Comparison of ENCODE assay signal across 8 cellular contexts in genomic region chr3:132660056-132660744, GRCh38. TPM values are rescaled to one million over a fixed set of nuclear protein-coding genes. Genes with fewer than 3 reads are reported as not detected.
DNase-seq lines count a peak whose midpoint lies in the region; ATAC-seq, FAIRE-seq and TF ChIP-seq lines count a peak whose summit lies in the region.

UBA5 (plus strand) TSS chr3:132660329; CDS start chr3:132660538, 209 bp downstream.

- H3K27ac Mint-ChIP-seq in dendritic cell treated with granulocyte-macrophage colony-stimulating factor and Interleukin-4, amounts not matched to agents 40 ng/mL and 50 ng/mL, for 4 days: peak within 1 kb of the TSS; percentile 91

- CTCF ChIA-PET in HepG2 (lab: Yijun Ruan, JAX; ENCODE audit: low intra/inter-chr PET ratio, low total read pairs): no interaction called here

- H3K9me3 Mint-ChIP-seq in dendritic cell treated with granulocyte-macrophage colony-stimulating factor and Interleukin-4, amounts not matched to agents 40 ng/mL and 50 ng/mL, for 4 days: no peaks in the 10 kb centered on the region

- intact Hi-C loops in dendritic cell treated with granulocyte-macrophage colony-stimulating factor and Interleukin-4, amounts not matched to agents 40 ng/mL and 50 ng/mL, for 4 days (cut with micrococcal nuclease): no loop called here
- intact Hi-C loops in HepG2 (cut with micrococcal nuclease; ENCODE audit: unreplicated experiment): no loop called here

- BruUV-seq in HepG2 (replicated peaks; lab: Mats Ljungman, UMichigan): no TSS peak

- peak within 1 kb of the TSS; percentile 88 for H3K27ac ChIP-seq in HepG2 (ENCODE audit: extremely low read length, insufficient read depth, low read length)

- peak within 1 kb of the TSS; percentile 80 for H3K4me3 Mint-ChIP-seq in dendritic cell treated with granulocyte-macrophage colony-stimulating factor and Interleukin-4, amounts not matched to agents 40 ng/mL and 50 ng/mL, for 4 days

- peak within 1 kb of the TSS; percentile 96 for H3K9ac ChIP-seq in HepG2 (ENCODE audit: insufficient read depth, low read depth, low read length)

- TF ChIP-seq EP300 in HepG2 (IDR thresholded peaks at IDR 0.05; ENCODE audit: low read depth in 2 of 2, low read length in 2 of 2) (no peak; a peak in 1 of 4 replicates), HepG2 (CRISPR knock-in tag; IDR thresholded peaks at IDR 0.05; ENCODE audit: borderline replicate concordance) (no peak)

- H3K27me3 Mint-ChIP-seq in dendritic cell treated with granulocyte-macrophage colony-stimulating factor and Interleukin-4, amounts not matched to agents 40 ng/mL and 50 ng/mL, for 4 days: no peaks in the 10 kb centered on the region

- FAIRE-seq in HepG2 (lab: Jason Lieb, UNC): no peak

- peaks cover 10% of the 10 kb centered on the region for H3K36me3 Mint-ChIP-seq in dendritic cell treated with granulocyte-macrophage colony-stimulating factor and Interleukin-4, amounts not matched to agents 40 ng/mL and 50 ng/mL, for 4 days (ENCODE audit: low read depth)

- POLR2A ChIA-PET in HepG2 (lab: Yijun Ruan, JAX): interaction anchor here (1.0 to 2.4 kb wide), 8 partner anchors 8 to 111 kb away, joined by 3 to 8 read pairs (median 5); no protein-coding TSS in a partner anchor

- H3K4me3 ChIP-seq in AG09309 (ENCODE audit: control insufficient read depth, low read depth, low read length) (peak within 1 kb of the TSS; percentile 89), HepG2 (replicated peaks in 1 of 3; ENCODE audit: insufficient read depth in 1 of 3, low read depth in 2 of 3, low read length in 3 of 3) (peak within 1 kb of the TSS; percentile 89 to 100 (median 96))

- TF ChIP-seq RAD21 in HepG2 (CRISPR knock-in tag; IDR thresholded peaks at IDR 0.05): no peak

- peak within 1 kb of the TSS; percentile 79 for H3K4me2 ChIP-seq in HepG2 (ENCODE audit: low read depth, low read length)

- ATAC-seq in GM18867 (IDR thresholded peaks at IDR 0.05; ENCODE audit: unreplicated experiment): peak; percentile 77
- peak; percentile 67 for ATAC-seq in HG03095 (IDR thresholded peaks at IDR 0.05; ENCODE audit: unreplicated experiment)
- peak; percentile 77 for ATAC-seq in HepG2

- H3K36me3 ChIP-seq in HepG2 (replicated peaks in 1 of 2; ENCODE audit: control insufficient read depth in 1 of 2, insufficient read depth in 2 of 2, low read length in 2 of 2): no peaks in the 10 kb centered on the region; a peak in 1 of 5 replicates

- H3K79me2 ChIP-seq in HepG2 (ENCODE audit: insufficient read depth, low read length): peaks cover 54% of the 10 kb centered on the region

- H3K4me1 Mint-ChIP-seq in dendritic cell treated with granulocyte-macrophage colony-stimulating factor and Interleukin-4, amounts not matched to agents 40 ng/mL and 50 ng/mL, for 4 days (ENCODE audit: low read depth): peaks cover 38% of the 10 kb centered on the region

- H3K27me3 ChIP-seq in HepG2 (ENCODE audit: control insufficient read depth in 1 of 2, insufficient read depth in 2 of 2, low read length in 2 of 2): no peaks in the 10 kb centered on the region

- peaks cover 8% of the 10 kb centered on the region; the same call in 1 of the 2 replicates for H4K20me1 ChIP-seq in HepG2 (ENCODE audit: insufficient read depth, low read length)

- peaks cover 58% of the 10 kb centered on the region for H3K4me1 ChIP-seq in HepG2 (ENCODE audit: insufficient read depth, low read length)

- no peaks in the 10 kb centered on the region for H3K9me3 ChIP-seq in HepG2 (ENCODE audit: low read length)

- WGBS in HepG2 (ENCODE audit: low lambda C conversion rate): 0% methylated on average over 9 of the region's 58 CpGs

- peak within 1 kb of the TSS; percentile 65 for H2AFZ ChIP-seq in HepG2 (ENCODE audit: low read length)

- DNase-seq in AG09309 (ENCODE audit: low read depth) (no peak), NCI-H345 treated with DMSO at 0.1 percent for 48 hours (lab: John Stamatoyannopoulos, UW; ENCODE audit: unreplicated experiment) (peak; percentile 42), HepG2 (ENCODE audit: low spot score) (peak; percentile 32)
- DNase-seq in activated CD4-positive, alpha-beta T cell treated with anti-CD3 and anti-CD28 coated beads, Interleukin-2, amount 50 U/mL, for 1 hour: peak; percentile 64
- peak; percentile 73 for DNase-seq in stimulated activated CD4-positive, alpha-beta T cell treated with anti-CD3 and anti-CD28 coated beads, Interleukin-4, amount 100 ng/mL, for 1 hour

- no peak for TF ChIP-seq CTCF in AG09309 (IDR thresholded peaks at IDR 0.05; ENCODE audit: control insufficient read depth, insufficient read depth, low read depth, low read length, missing control alignments)
- peak; percentile 1; the same call in 1 of the 2 replicates for TF ChIP-seq CTCF in HepG2 (CRISPR knock-in tag; IDR thresholded peaks at IDR 0.05)

- in situ Hi-C loops in HepG2 (cut with HindIII; ENCODE audit: extremely low pct_ligation_motif_present, low pct_unique_long_range_greater_than_20kb): no loop called here

- peak; percentile 64 to 67; a peak in 3 of 4 replicates for TF ChIP-seq POLR2A in HepG2 (IDR thresholded peaks at IDR 0.05; ENCODE audit: insufficient read depth in 1 of 2, low read depth in 2 of 2, low read length in 2 of 2)

TF ChIP-seq in HepG2, 621 proteins besides CTCF, POLR2A, EP300 and RAD21 (continues in another document):
- TF ChIP-seq UBTF (CRISPR knock-in tag; IDR thresholded peaks at IDR 0.05) (peak; percentile 94), PHB2 (IDR thresholded peaks at IDR 0.05; ENCODE audit: partially characterized antibody) (no peak), ZZZ3 (CRISPR knock-in tag; IDR thresholded peaks at IDR 0.05; ENCODE audit: borderline replicate concordance) (no peak)

RNA-seq across cellular contexts. Expression of gene UBA5, which starts in this region (rescaled TPM):
- 46.8 and 52.2 TPM in 2 replicates for total RNA-seq in HepG2 (2016; rRNA removed; fragmentation: Illumina TruSeq; extraction: Trizol)
- 3.6 and 4.1 TPM in 2 replicates for total RNA-seq in HepG2 (2016; cell fraction: cytosol; rRNA removed; fragmentation: Illumina TruSeq; extraction: Trizol; ENCODE audit: low read depth)
- total RNA-seq in HepG2 (2016; cell fraction: insoluble cytoplasmic fraction; rRNA removed; fragmentation: Illumina TruSeq; extraction: Trizol): 49.8 and 51.5 TPM in 2 replicates
- total RNA-seq in HepG2 (2016; cell fraction: membrane; rRNA removed; fragmentation: Illumina TruSeq; extraction: Trizol): 13.8 and 14.4 TPM in 2 replicates
- 62.0 and 62.2 TPM in 2 replicates for total RNA-seq in HepG2 (2016; cell fraction: nucleus; rRNA removed; fragmentation: Illumina TruSeq; extraction: Trizol)
- polyA plus RNA-seq in HepG2 (2011; rRNA removed): 21.3 and 30.2 TPM in 2 replicates
- 11.3 and 16.2 TPM in 2 replicates for polyA plus RNA-seq in HepG2 (2011; cell fraction: cytosol; rRNA removed)
- 42.3 and 49.7 TPM in 2 replicates for polyA plus RNA-seq in HepG2 (2011; cell fraction: nucleus; rRNA removed)
- polyA plus RNA-seq in HepG2 (2012): 17.7 and 33.8 TPM in 2 replicates
- 3.6 and 3.7 TPM in 2 replicates for polyA plus RNA-seq in HepG2 (2016; cell fraction: cytosol; fragmentation: Illumina TruSeq; extraction: Trizol; ENCODE audit: low read depth)
- 63.2 and 68.1 TPM in 2 replicates for polyA plus RNA-seq in HepG2 (2016; cell fraction: insoluble cytoplasmic fraction; fragmentation: Illumina TruSeq; extraction: Trizol; ENCODE audit: low read depth)
- 7.8 and 8.1 TPM in 2 replicates for polyA plus RNA-seq in HepG2 (2016; cell fraction: membrane; fragmentation: Illumina TruSeq; extraction: Trizol; ENCODE audit: low read depth)
- polyA plus RNA-seq in HepG2 (2016; cell fraction: nucleus; fragmentation: Illumina TruSeq; extraction: Trizol; ENCODE audit: insufficient read depth, low read depth): 81.5 and 95.4 TPM in 2 replicates
- 15.0 and 16.8 TPM in 2 replicates for polyA minus RNA-seq in HepG2 (2011; rRNA and poly(A)+ RNA removed; ENCODE audit: low replicate concordance)
- 20.6 and 22.0 TPM in 2 replicates for polyA minus RNA-seq in HepG2 (2011; cell fraction: cytosol; rRNA and poly(A)+ RNA removed)
- polyA minus RNA-seq in HepG2 (2011; cell fraction: nucleus; rRNA and poly(A)+ RNA removed): 88.2 and 89.1 TPM in 2 replicates
